In the genomic region with DNA sequence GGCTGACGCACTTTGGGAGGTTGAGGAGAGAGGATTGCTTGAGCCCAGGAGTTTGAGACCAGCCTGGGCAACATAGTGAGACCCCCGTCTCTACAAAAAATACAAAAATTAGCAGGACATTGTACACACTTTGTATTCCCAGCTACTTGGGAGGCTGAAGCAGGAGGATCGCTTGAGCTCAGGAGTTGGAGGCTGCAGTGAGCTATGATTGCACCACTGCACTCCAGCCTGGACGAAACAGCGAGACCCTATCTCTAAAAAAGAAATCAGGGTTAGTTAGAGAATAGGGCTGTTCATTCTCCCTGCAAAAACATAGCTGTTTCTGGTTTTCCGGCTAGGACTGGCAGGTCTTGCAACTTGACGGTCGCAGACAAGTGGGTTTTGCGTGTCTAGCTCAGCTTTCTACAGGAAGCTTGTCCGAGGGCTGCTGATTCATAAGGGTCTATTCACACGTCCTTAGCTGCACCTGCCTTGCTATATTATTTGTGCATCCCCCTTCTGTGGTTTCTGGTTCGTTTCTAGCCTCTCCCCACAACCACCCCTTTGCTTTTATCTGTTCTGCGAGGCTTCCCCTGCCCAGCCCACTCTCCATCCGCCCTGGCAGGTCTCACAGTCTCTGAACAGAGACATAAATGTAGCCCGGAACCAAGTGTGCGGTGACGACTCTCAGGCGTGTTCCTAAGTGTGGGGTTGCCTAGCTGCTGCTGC, we compare ENCODE assay signal across 1 cellular context.
TF ChIP-seq lines count a peak whose summit lies in the region.

No MANE protein-coding gene starts in this region.

TF ChIP-seq in GM12878, 131 proteins besides CTCF, POLR2A, EP300 and RAD21 (continues in another document):
- TF ChIP-seq, protein P1, sequence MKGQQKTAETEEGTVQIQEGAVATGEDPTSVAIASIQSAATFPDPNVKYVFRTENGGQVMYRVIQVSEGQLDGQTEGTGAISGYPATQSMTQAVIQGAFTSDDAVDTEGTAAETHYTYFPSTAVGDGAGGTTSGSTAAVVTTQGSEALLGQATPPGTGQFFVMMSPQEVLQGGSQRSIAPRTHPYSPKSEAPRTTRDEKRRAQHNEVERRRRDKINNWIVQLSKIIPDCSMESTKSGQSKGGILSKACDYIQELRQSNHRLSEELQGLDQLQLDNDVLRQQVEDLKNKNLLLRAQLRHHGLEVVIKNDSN (IDR thresholded peaks at IDR 0.05; ENCODE audit: borderline replicate concordance, extremely low read length, insufficient read depth, low read depth, low read length) = no peak
- TF ChIP-seq E2F8 (IDR thresholded peaks at IDR 0.05; ENCODE audit: low read depth, partially characterized antibody) = no peak
- TF ChIP-seq MLLT1 (IDR thresholded peaks at IDR 0.05) = peak; percentile 81
- TF ChIP-seq TAF1 (IDR thresholded peaks at IDR 0.05; ENCODE audit: borderline replicate concordance, low read depth, low read length) = no peak
- TF ChIP-seq MYC (IDR thresholded peaks at IDR 0.05; ENCODE audit: insufficient read depth, insufficient read length, insufficient replicate concordance, low read length, severe bottlenecking) = no peak
- TF ChIP-seq FOXK2 (IDR thresholded peaks at IDR 0.05) = no peak
- no peak for TF ChIP-seq EZH2 (IDR thresholded peaks at IDR 0.05; ENCODE audit: borderline replicate concordance, control insufficient read depth, low read depth, low read length)
- peak; percentile 94; the same call in 1 of the 2 replicates for TF ChIP-seq MTA3 (IDR thresholded peaks at IDR 0.05; ENCODE audit: borderline replicate concordance, low read length)
- TF ChIP-seq CHD2 (IDR thresholded peaks at IDR 0.05; ENCODE audit: borderline replicate concordance, low read depth, low read length) = peak; percentile 50; the same call in 1 of the 2 replicates
- no peak for TF ChIP-seq NR2C2 (IDR thresholded peaks at IDR 0.05; ENCODE audit: borderline replicate concordance, control insufficient read depth, insufficient read length, low read depth)
- TF ChIP-seq PAX8 (IDR thresholded peaks at IDR 0.05) = no peak
- no peak for TF ChIP-seq SUPT20H (IDR thresholded peaks at IDR 0.05; ENCODE audit: borderline replicate concordance, control insufficient read depth, low read depth, low read length)
- TF ChIP-seq PML (IDR thresholded peaks at IDR 0.05; ENCODE audit: low read length) = peak; percentile 36; the same call in 1 of the 2 replicates
- TF ChIP-seq STAT1 (conservative IDR thresholded peaks at IDR 0.05) = no peak
- peak; percentile 27; the same call in 1 of the 2 replicates for TF ChIP-seq ZNF217 (IDR thresholded peaks at IDR 0.05)
- peak; percentile 67; the same call in 1 of the 2 replicates for TF ChIP-seq GABPA (IDR thresholded peaks at IDR 0.05; ENCODE audit: low read depth)
- TF ChIP-seq SPI1 (IDR thresholded peaks at IDR 0.05; ENCODE audit: borderline replicate concordance, insufficient read depth, low read depth, low read length) = 0 out of 2 replicates have a peak, but pooled peaks have one; percentile 19
- TF ChIP-seq, protein P2, sequence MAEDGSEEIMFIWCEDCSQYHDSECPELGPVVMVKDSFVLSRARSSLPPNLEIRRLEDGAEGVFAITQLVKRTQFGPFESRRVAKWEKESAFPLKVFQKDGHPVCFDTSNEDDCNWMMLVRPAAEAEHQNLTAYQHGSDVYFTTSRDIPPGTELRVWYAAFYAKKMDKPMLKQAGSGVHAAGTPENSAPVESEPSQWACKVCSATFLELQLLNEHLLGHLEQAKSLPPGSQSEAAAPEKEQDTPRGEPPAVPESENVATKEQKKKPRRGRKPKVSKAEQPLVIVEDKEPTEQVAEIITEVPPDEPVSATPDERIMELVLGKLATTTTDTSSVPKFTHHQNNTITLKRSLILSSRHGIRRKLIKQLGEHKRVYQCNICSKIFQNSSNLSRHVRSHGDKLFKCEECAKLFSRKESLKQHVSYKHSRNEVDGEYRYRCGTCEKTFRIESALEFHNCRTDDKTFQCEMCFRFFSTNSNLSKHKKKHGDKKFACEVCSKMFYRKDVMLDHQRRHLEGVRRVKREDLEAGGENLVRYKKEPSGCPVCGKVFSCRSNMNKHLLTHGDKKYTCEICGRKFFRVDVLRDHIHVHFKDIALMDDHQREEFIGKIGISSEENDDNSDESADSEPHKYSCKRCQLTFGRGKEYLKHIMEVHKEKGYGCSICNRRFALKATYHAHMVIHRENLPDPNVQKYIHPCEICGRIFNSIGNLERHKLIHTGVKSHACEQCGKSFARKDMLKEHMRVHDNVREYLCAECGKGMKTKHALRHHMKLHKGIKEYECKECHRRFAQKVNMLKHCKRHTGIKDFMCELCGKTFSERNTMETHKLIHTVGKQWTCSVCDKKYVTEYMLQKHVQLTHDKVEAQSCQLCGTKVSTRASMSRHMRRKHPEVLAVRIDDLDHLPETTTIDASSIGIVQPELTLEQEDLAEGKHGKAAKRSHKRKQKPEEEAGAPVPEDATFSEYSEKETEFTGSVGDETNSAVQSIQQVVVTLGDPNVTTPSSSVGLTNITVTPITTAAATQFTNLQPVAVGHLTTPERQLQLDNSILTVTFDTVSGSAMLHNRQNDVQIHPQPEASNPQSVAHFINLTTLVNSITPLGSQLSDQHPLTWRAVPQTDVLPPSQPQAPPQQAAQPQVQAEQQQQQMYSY (CRISPR knock-in tag; IDR thresholded peaks at IDR 0.05) = no peak
- TF ChIP-seq LARP7 (IDR thresholded peaks at IDR 0.05) = no peak
- TF ChIP-seq ZNF24 (IDR thresholded peaks at IDR 0.05) = no peak
- no peak for TF ChIP-seq NKRF (conservative IDR thresholded peaks at IDR 0.05)
- no peak for TF ChIP-seq ZBTB33 (IDR thresholded peaks at IDR 0.05)
- TF ChIP-seq TARDBP (IDR thresholded peaks at IDR 0.05; ENCODE audit: borderline replicate concordance) = peak; percentile 33; the same call in 1 of the 2 replicates
- TF ChIP-seq ZZZ3 (IDR thresholded peaks at IDR 0.05; ENCODE audit: control insufficient read depth, insufficient read length, low read depth) = no peak
- peak; percentile 96; the same call in 1 of the 2 replicates for TF ChIP-seq TCF3 (IDR thresholded peaks at IDR 0.05; ENCODE audit: borderline replicate concordance, insufficient read depth, low read depth, low read length)
- TF ChIP-seq ZBED1 (IDR thresholded peaks at IDR 0.05; ENCODE audit: borderline replicate concordance) = peak; percentile 95; the same call in 1 of the 2 replicates
- TF ChIP-seq RELA (IDR thresholded peaks at IDR 0.05; ENCODE audit: borderline replicate concordance, partially characterized antibody) = peak; percentile 49
- TF ChIP-seq, protein P3, sequence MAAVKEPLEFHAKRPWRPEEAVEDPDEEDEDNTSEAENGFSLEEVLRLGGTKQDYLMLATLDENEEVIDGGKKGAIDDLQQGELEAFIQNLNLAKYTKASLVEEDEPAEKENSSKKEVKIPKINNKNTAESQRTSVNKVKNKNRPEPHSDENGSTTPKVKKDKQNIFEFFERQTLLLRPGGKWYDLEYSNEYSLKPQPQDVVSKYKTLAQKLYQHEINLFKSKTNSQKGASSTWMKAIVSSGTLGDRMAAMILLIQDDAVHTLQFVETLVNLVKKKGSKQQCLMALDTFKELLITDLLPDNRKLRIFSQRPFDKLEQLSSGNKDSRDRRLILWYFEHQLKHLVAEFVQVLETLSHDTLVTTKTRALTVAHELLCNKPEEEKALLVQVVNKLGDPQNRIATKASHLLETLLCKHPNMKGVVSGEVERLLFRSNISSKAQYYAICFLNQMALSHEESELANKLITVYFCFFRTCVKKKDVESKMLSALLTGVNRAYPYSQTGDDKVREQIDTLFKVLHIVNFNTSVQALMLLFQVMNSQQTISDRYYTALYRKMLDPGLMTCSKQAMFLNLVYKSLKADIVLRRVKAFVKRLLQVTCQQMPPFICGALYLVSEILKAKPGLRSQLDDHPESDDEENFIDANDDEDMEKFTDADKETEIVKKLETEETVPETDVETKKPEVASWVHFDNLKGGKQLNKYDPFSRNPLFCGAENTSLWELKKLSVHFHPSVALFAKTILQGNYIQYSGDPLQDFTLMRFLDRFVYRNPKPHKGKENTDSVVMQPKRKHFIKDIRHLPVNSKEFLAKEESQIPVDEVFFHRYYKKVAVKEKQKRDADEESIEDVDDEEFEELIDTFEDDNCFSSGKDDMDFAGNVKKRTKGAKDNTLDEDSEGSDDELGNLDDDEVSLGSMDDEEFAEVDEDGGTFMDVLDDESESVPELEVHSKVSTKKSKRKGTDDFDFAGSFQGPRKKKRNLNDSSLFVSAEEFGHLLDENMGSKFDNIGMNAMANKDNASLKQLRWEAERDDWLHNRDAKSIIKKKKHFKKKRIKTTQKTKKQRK (IDR thresholded peaks at IDR 0.05; ENCODE audit: low read depth, low read length) = no peak
- TF ChIP-seq ASH2L (IDR thresholded peaks at IDR 0.05; ENCODE audit: borderline replicate concordance, low read depth) = peak; percentile 35; the same call in 1 of the 2 replicates
- peak; percentile 72; the same call in 1 of the 2 replicates for TF ChIP-seq CREB1 (IDR thresholded peaks at IDR 0.05; ENCODE audit: low read depth)
- peak; percentile 29; the same call in 1 of the 2 replicates for TF ChIP-seq MAX (IDR thresholded peaks at IDR 0.05; ENCODE audit: low read depth, low read length)
- TF ChIP-seq, protein P4, sequence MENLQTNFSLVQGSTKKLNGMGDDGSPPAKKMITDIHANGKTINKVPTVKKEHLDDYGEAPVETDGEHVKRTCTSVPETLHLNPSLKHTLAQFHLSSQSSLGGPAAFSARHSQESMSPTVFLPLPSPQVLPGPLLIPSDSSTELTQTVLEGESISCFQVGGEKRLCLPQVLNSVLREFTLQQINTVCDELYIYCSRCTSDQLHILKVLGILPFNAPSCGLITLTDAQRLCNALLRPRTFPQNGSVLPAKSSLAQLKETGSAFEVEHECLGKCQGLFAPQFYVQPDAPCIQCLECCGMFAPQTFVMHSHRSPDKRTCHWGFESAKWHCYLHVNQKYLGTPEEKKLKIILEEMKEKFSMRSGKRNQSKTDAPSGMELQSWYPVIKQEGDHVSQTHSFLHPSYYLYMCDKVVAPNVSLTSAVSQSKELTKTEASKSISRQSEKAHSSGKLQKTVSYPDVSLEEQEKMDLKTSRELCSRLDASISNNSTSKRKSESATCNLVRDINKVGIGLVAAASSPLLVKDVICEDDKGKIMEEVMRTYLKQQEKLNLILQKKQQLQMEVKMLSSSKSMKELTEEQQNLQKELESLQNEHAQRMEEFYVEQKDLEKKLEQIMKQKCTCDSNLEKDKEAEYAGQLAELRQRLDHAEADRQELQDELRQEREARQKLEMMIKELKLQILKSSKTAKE (IDR thresholded peaks at IDR 0.05; ENCODE audit: low read depth, poor library complexity, severe bottlenecking) = peak; percentile 96
- TF ChIP-seq TCF7 (IDR thresholded peaks at IDR 0.05; ENCODE audit: borderline replicate concordance) = peak; percentile 96
- no peak; the same call in 1 of the 2 replicates for TF ChIP-seq MXI1 (IDR thresholded peaks at IDR 0.05; ENCODE audit: low read depth, low read length)
